In genomic region chr1:54996869-54997710, GRCh38 we compare ENCODE assay signal across 10 cellular contexts. TPM values are rescaled to one million over a fixed set of nuclear protein-coding genes. Genes with fewer than 3 reads are reported as not detected.
A peak's percentile ranks its signal among the peaks of the same experiment; 100 is the strongest.
DNase-seq lines count a peak whose midpoint lies in the region; ATAC-seq and TF ChIP-seq lines count a peak whose summit lies in the region.
"Had no signal": no experiment of that assay in that cellular context is flagged by ENCODE, and none has a peak within 500 bp of the region (broad histone marks: within the 10 kb centered on the region; RNA-seq: fewer than 3 reads in every experiment).

No MANE protein-coding gene starts in this region.

- H4K20me1 ChIP-seq in GM23338 (replicated peaks; ENCODE audit: insufficient read depth) = no peaks in the 10 kb centered on the region; the same call in 1 of the 2 replicates

- intact Hi-C loops in activated B cell treated with CpG ODN at 0.5 μM for 24 hours (cut with micrococcal nuclease) = loop anchor here (1.0 kb wide), 3 partner anchors 47 to 111 kb away; no protein-coding TSS in a partner anchor

- peak overlapping the region; percentile 100 for H3K4me2 ChIP-seq in GM23338

- no peak for TF ChIP-seq POLR2A in tibial nerve (IDR thresholded peaks at IDR 0.05)

- H3K4me1 Mint-ChIP-seq in GM23338 = peaks cover 40% of the 10 kb centered on the region
- peaks cover 15% of the 10 kb centered on the region for H3K4me1 Mint-ChIP-seq in activated B cell treated with CpG ODN at 0.5 μM for 24 hours

- H3K9me3 ChIP-seq in tibial nerve = no peaks in the 10 kb centered on the region

- TF ChIP-seq EP300 in tibial nerve (IDR thresholded peaks at IDR 0.05) = no peak

- H3K27ac Mint-ChIP-seq in GM23338 (no peak overlapping the region), activated B cell treated with CpG ODN at 0.5 μM for 24 hours (no peak overlapping the region)

- no peak for TF ChIP-seq CTCF in GM23338 (conservative IDR thresholded peaks at IDR 0.05; ENCODE audit: low read depth in 2 of 2)
- no peak for TF ChIP-seq CTCF in activated B cell treated with CpG ODN at 0.5 μM for 24 hours (IDR thresholded peaks at IDR 0.05)
- no peak for TF ChIP-seq CTCF in tibial nerve (IDR thresholded peaks at IDR 0.05)

- H3K27me3 Mint-ChIP-seq in GM23338 (ENCODE audit: insufficient read depth, low read depth, poor library complexity) = peaks cover 48% of the 10 kb centered on the region
- H3K27me3 Mint-ChIP-seq in activated B cell treated with CpG ODN at 0.5 μM for 24 hours = peaks cover 46% of the 10 kb centered on the region

- ATAC-seq in GM23338 = peak; percentile 36
- no peak for ATAC-seq in activated B cell treated with CpG ODN at 0.5 μM for 24 hours (ENCODE audit: low read depth)

- no peaks in the 10 kb centered on the region for H3K9me2 ChIP-seq in GM23338 (ENCODE audit: insufficient read depth)

- DNase-seq in GM23338 (ENCODE audit: low spot score) (peak; percentile 43), activated B cell treated with CpG ODN at 0.5 μM for 24 hours (no peak), glomerular visceral epithelial cell (ENCODE audit: extremely low spot score) (peak; percentile 22), retina (peak; percentile 35), COLO829 (ENCODE audit: low spot score) (no peak), tibial nerve (ENCODE audit: low spot score in 2 of 2) (no peak)
- DNase-seq in stimulated activated CD4-positive, alpha-beta T cell treated with anti-CD3 and anti-CD28 coated beads, Interleukin-4, amount 100 ng/mL, for 1 hour = no peak

- no peak overlapping the region for H3K27ac ChIP-seq in GM23338 (ENCODE audit: low read depth)
- no peak overlapping the region for H3K27ac ChIP-seq in tibial nerve

- H3K27me3 ChIP-seq in GM23338 (ENCODE audit: insufficient read depth) (peaks cover 45% of the 10 kb centered on the region), tibial nerve (peaks cover 0 to 59% of the 10 kb centered on the region in 2 donors)

- CTCF ChIA-PET in activated B cell treated with CpG ODN at 0.5 μM for 24 hours (lab: Charles Lee) = interaction anchor here (1.3 to 3.7 kb wide), 4 partner anchors 44 to 57 kb away, joined by 3 to 30 read pairs (median 6); no protein-coding TSS in a partner anchor

- no peaks in the 10 kb centered on the region; the same call in 2 of the 3 replicates for H3K9me3 Mint-ChIP-seq in GM23338
- H3K9me3 Mint-ChIP-seq in activated B cell treated with CpG ODN at 0.5 μM for 24 hours = no peaks in the 10 kb centered on the region

- POLR2A ChIA-PET in activated B cell treated with CpG ODN at 0.5 μM for 24 hours (lab: Charles Lee) = no interaction called here

- H3K36me3 ChIP-seq in GM23338 (ENCODE audit: insufficient read depth) = no peaks in the 10 kb centered on the region
- no peaks in the 10 kb centered on the region for H3K36me3 ChIP-seq in tibial nerve

- H3F3A ChIP-seq in GM23338 (replicated peaks; ENCODE audit: low read depth) = peaks cover 3% of the 10 kb centered on the region; the same call in 1 of the 2 replicates

- H3K4me1 ChIP-seq in GM23338 (ENCODE audit: insufficient read depth) (peaks cover 37% of the 10 kb centered on the region), tibial nerve (peaks cover 0 to 11% (median 7%) of the 10 kb centered on the region in 4 donors)

- H3K4me3 Mint-ChIP-seq in GM23338 = peak overlapping the region; percentile 66
- peak overlapping the region; percentile 25 for H3K4me3 Mint-ChIP-seq in activated B cell treated with CpG ODN at 0.5 μM for 24 hours

- H3K4me3 ChIP-seq in GM23338 (peak overlapping the region; percentile 81), tibial nerve (no peak overlapping the region)

- no peaks in the 10 kb centered on the region for H3K79me2 ChIP-seq in GM23338 (replicated peaks; ENCODE audit: insufficient read depth)

- H3K36me3 Mint-ChIP-seq in GM23338 (ENCODE audit: low read depth) (no peaks in the 10 kb centered on the region), activated B cell treated with CpG ODN at 0.5 μM for 24 hours (ENCODE audit: low read depth) (no peaks in the 10 kb centered on the region)

- WGBS in tibial nerve, 2 donors = 10 to 18% methylated on average over 34 to 45 of the region's 46 CpGs

- peak overlapping the region; percentile 96 for H2AFZ ChIP-seq in GM23338

TF ChIP-seq in GM23338, 12 proteins besides CTCF, POLR2A, EP300 and RAD21:
- TF ChIP-seq POLR2AphosphoS5 (IDR thresholded peaks at IDR 0.05; ENCODE audit: low read depth) (no peak), STAT1 (IDR thresholded peaks at IDR 0.05; ENCODE audit: unreplicated experiment) (no peak), EZH2phosphoT487 (IDR thresholded peaks at IDR 0.05; ENCODE audit: unreplicated experiment) (no peak), JUNB (IDR thresholded peaks at IDR 0.05; ENCODE audit: unreplicated experiment) (no peak), ETS1 (IDR thresholded peaks at IDR 0.05) (no peak)

RNA-seq across cellular contexts. Expression of gene BSND, which starts 1.6 kb away (rescaled TPM):
- total RNA-seq in GM23338 (2014; rRNA removed; shearing (Covaris generic)) = 0.47 and 1.4 TPM in 2 replicates
- polyA plus RNA-seq in GM23338 (2016; fragmentation: Nextera tagmentation; extraction: Ambion mirVana) = 0.50 and 0.55 TPM in 2 replicates
- total RNA-seq in activated B cell treated with CpG ODN at 0.5 μM for 24 hours (0.05 TPM in 1 of 2 replicates, not detected in the other), tibial nerve (not detected)
- total RNA-seq: esophagus mucosa, HT1080 had no signal
- polyA plus RNA-seq: neural cell had no signal

RNA-seq across cellular contexts. Expression of gene TMEM61, which starts 16.7 kb away (rescaled TPM):
- 1.7 and 2.0 TPM in 2 replicates for total RNA-seq in GM23338 (2014; rRNA removed; shearing (Covaris generic))
- 1.8 and 3.6 TPM in 2 replicates for polyA plus RNA-seq in GM23338 (2016; fragmentation: Nextera tagmentation; extraction: Ambion mirVana)
- total RNA-seq in activated B cell treated with CpG ODN at 0.5 μM for 24 hours (not detected in 2 replicates), tibial nerve (under 1 TPM in 1 of 4 donors, not detected in 3; 0.84 TPM)
- total RNA-seq: HT1080 had no signal
- polyA plus RNA-seq: neural cell had no signal

RNA-seq across cellular contexts. Expression of gene PCSK9, which starts 42.3 kb away (rescaled TPM):
- 275 and 327 TPM in 2 replicates for total RNA-seq in GM23338 (2014; rRNA removed; shearing (Covaris generic))
- polyA plus RNA-seq in GM23338 (2016; fragmentation: Nextera tagmentation; extraction: Ambion mirVana) = 77.6 and 78.0 TPM in 2 replicates
- total RNA-seq in activated B cell treated with CpG ODN at 0.5 μM for 24 hours = not detected in 2 replicates
- total RNA-seq in tibial nerve = 1 to 10 TPM in 3 of 4 donors, under 1 TPM in 1; 0.44 to 4.3 (median 2.5) TPM
- polyA plus RNA-seq: neural cell had no signal

Comparison
In these comparisons a context has a peak if more than half of its experiments do, and no peak if none do; other contexts are left out.
1. DNase-seq: peak in GM23338 (single experiment), glomerular visceral epithelial cell (single experiment) and retina (single experiment); none in activated B cell treated with CpG ODN at 0.5 μM for 24 hours (single experiment), COLO829 (single experiment), stimulated activated CD4-positive, alpha-beta T cell treated with anti-CD3 and anti-CD28 coated beads, Interleukin-4, amount 100 ng/mL, for 1 hour (single experiment) and tibial nerve (0 of 2).
2. RNA of gene PCSK9, which starts 42.3 kb away (total RNA-seq): 275 to 327 TPM in GM23338; 0.44 to 4.3 TPM in tibial nerve and not detected in activated B cell treated with CpG ODN at 0.5 μM for 24 hours; every median in the first group is over 10 times any median in the second.